Comparison of ENCODE assay signal across 35 cellular contexts in genomic region chr14:28895389-28895788, GRCh38.
"Had no signal": no experiment of that assay in that cellular context is flagged by ENCODE, and none has a peak within 500 bp of the region (broad histone marks: within the 10 kb centered on the region; RNA-seq: fewer than 3 reads in every experiment).

No MANE protein-coding gene starts in this region.

- H3K4me2 ChIP-seq: KMS-11 had no signal

- DNase-seq: Karpas-422, Kasumi-1, MG63, MM.1S, MV-4-11, NCI-H1048, NCI-H1092, NCI-H1092 treated with DMSO at 0.1 percent for 48 hours, NCI-H1105, NCI-H1105 treated with DMSO at 0.1 percent for 48 hours, NCI-H1417, NCI-H1417 treated with DMSO at 0.1 percent for 48 hours, NCI-H1436, NCI-H1436 treated with DMSO at 0.1 percent for 48 hours, NCI-H146, NCI-H1694, NCI-H1694 treated with DMSO at 0.1 percent for 48 hours, NCI-H187, NCI-H187 treated with DMSO at 0.1 percent for 48 hours, NCI-H1930, NCI-H2029, NCI-H2029 treated with DMSO at 0.1 percent for 48 hours, NCI-H2081, NCI-H2081 treated with DMSO at 0.1 percent for 48 hours, NCI-H2107, NCI-H2171, NCI-H2171 treated with DMSO at 0.1 percent for 48 hours, NCI-H2227 treated with DMSO at 0.1 percent for 48 hours, NCI-H226, NCI-H345, NCI-H446, NCI-H446 treated with DMSO at 0.1 percent for 48 hours, NCI-H510A, NCI-H510A treated with DMSO at 0.1 percent for 48 hours had no signal

- H3K9ac ChIP-seq: KMS-11 had no signal

- H3K9me3 ChIP-seq: MG63 had no signal

- H3K4me3 ChIP-seq: MG63 had no signal

- H3K27ac ChIP-seq: KMS-11 had no signal

- H3K36me3 ChIP-seq: MG63 had no signal

- H3K27me3 ChIP-seq: MG63 had no signal
